In genomic region chr4:174357321-174357720, GRCh38 we compare ENCODE assay signal across 20 cellular contexts.
"Had no signal": no experiment of that assay in that cellular context is flagged by ENCODE, and none has a peak within 500 bp of the region (broad histone marks: within the 10 kb centered on the region; RNA-seq: fewer than 3 reads in every experiment).

No MANE protein-coding gene starts in this region.

- H3K9ac ChIP-seq: neural progenitor cell had no signal

- H3K27ac ChIP-seq: coronary artery, heart left ventricle, neural progenitor cell, ovary, tibial nerve, upper lobe of right lung, vagina had no signal

- H3K4me2 ChIP-seq: neural progenitor cell, smooth muscle cell had no signal

- H3K4me1 ChIP-seq: neural progenitor cell, tibial nerve, upper lobe of right lung, vagina had no signal

- H3K4me3 ChIP-seq: coronary artery, heart left ventricle, lung, mucosa of descending colon, neural progenitor cell, ovary, smooth muscle cell, tibial nerve, upper lobe of right lung, vagina had no signal

- H3K27me3 ChIP-seq: neural progenitor cell, ovary, tibial nerve, upper lobe of right lung, vagina had no signal

- H2AFZ ChIP-seq: neural progenitor cell had no signal

- H3K9me3 ChIP-seq: heart left ventricle, mucosa of descending colon, ovary, tibial nerve, upper lobe of right lung, vagina had no signal

- DNase-seq: effector CD4-positive, alpha-beta T cell; endodermal cell; foreskin melanocyte; heart left ventricle; hippocampal formation; left colon; left ventricle myocardium superior; mucosa of descending colon; naive thymus-derived CD8-positive, alpha-beta T cell; ovary; right cardiac atrium; stimulated activated CD4-positive, alpha-beta T cell treated with anti-CD3 and anti-CD28 coated beads, Interleukin-2, amount 100 ng/mL, for 48 hours; stimulated activated naive CD8-positive, alpha-beta T cell treated with anti-CD3 and anti-CD28 coated beads, Interleukin-15, Interleukin-2, amounts not matched to agents 100 U/mL and 50 U/mL, for 24 hours; upper lobe of right lung had no signal

- H3K36me3 ChIP-seq: heart left ventricle, neural progenitor cell, ovary, tibial nerve, upper lobe of right lung, vagina had no signal
